In the genomic region with DNA sequence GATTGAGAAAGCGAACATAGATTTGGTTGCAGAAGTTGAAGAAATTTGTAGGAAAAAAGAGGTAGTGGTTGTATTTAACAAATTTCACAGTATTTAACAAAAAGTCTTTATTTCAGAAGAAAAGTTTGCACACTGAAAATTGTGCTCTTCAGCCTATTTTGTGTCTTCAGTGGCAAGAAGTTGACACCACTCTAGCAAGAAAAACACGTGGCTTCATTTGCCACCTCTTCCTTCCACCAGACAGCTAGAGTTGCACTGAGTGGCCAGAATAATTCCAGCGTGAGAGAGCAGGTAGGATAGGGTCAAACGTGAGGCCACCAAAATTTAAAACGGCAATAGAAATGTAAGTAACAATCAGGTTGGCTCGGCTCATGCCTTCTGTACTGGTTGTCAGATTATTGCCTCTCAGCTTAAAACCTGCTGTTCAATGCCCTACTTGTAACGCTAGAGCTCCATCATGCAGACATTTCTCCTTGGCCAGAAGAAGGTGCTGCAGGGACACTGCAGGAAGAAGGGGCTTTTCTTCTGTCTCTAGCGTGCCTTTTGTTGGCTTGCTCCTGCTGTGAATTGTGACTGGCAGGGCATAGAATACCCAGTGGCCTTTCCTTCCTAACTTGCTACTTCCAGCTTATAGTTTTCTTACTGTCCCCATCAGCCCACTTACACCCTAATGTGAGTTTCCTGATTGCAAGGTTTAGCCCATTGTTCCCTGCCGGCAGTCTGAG, we compare ENCODE assay signal across 1 cellular context.
TF ChIP-seq lines count a peak whose summit lies in the region.

No MANE protein-coding gene starts in this region.

TF ChIP-seq in H1, 55 proteins besides CTCF, POLR2A, EP300 and RAD21:
- TF ChIP-seq GABPA (IDR thresholded peaks at IDR 0.05; ENCODE audit: borderline replicate concordance, insufficient read depth, low read length) (no peak), SIX5 (IDR thresholded peaks at IDR 0.05; ENCODE audit: low read depth, low read length) (no peak), RXRA (IDR thresholded peaks at IDR 0.05; ENCODE audit: insufficient read depth, low read depth, low read length) (no peak), HDAC2 (IDR thresholded peaks at IDR 0.05; ENCODE audit: borderline replicate concordance in 1 of 2, low read depth in 2 of 2, low read length in 2 of 2) (no peak), RFX5 (IDR thresholded peaks at IDR 0.05; ENCODE audit: borderline replicate concordance, low read depth, low read length) (no peak), CREB1 (IDR thresholded peaks at IDR 0.05) (no peak), TAF7 (optimal IDR thresholded peaks at IDR 0.05; ENCODE audit: borderline replicate concordance, low read depth, low read length) (no peak), ZNF274 (IDR thresholded peaks at IDR 0.05; ENCODE audit: borderline replicate concordance, extremely low read depth, low read length) (no peak), CTBP2 (IDR thresholded peaks at IDR 0.05; ENCODE audit: borderline replicate concordance, insufficient read depth, insufficient read length, low read length) (no peak), CBX8 (IDR thresholded peaks at IDR 0.05; ENCODE audit: borderline replicate concordance, low read depth, low read length) (no peak), JUND (IDR thresholded peaks at IDR 0.05; ENCODE audit: low read length) (no peak), RBBP5 (IDR thresholded peaks at IDR 0.05; ENCODE audit: borderline replicate concordance, low read depth, low read length) (no peak)
- TF ChIP-seq, protein P1, sequence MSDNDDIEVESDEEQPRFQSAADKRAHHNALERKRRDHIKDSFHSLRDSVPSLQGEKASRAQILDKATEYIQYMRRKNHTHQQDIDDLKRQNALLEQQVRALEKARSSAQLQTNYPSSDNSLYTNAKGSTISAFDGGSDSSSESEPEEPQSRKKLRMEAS (IDR thresholded peaks at IDR 0.05), result no peak
